Comparison of ENCODE assay signal across 12 cellular contexts in the genomic region with DNA sequence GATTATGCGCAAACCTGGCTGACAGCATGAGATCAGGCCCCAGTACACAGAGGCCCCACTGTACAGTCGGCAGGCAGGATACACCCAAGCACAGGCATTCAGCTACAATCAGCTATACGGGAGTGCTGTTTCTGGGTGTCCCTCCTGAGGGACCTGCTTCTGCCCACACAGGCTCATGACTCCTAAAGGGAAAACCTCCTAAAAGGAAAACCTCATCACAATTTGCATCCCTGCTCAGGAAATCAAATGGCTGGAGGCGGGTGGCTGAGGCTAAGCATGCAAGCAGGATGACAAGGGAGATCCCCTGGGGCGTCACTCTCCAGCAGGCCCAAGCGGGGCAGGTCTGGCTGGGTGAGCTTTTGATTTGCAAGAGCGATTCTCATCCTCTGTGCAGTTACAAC.
DNase-seq lines count a peak whose midpoint lies in the region; ATAC-seq and TF ChIP-seq lines count a peak whose summit lies in the region.
"Had no signal": no experiment of that assay in that cellular context is flagged by ENCODE, and none has a peak within 500 bp of the region (broad histone marks: within the 10 kb centered on the region; RNA-seq: fewer than 3 reads in every experiment).

No MANE protein-coding gene starts in this region.

- ATAC-seq in GM18858 (IDR thresholded peaks at IDR 0.05; ENCODE audit: unreplicated experiment) (peak; percentile 66), GM21619 (IDR thresholded peaks at IDR 0.05; ENCODE audit: unreplicated experiment) (peak; percentile 74), HG03565 (IDR thresholded peaks at IDR 0.05; ENCODE audit: unreplicated experiment) (peak; percentile 71), memory B cell (ENCODE audit: low read depth) (peak; percentile 53)
- ATAC-seq: left ventricle myocardium superior had no signal

- H3K4me1 ChIP-seq in spleen = peaks cover 0 to 18% (median 0%) of the 10 kb centered on the region in 6 donors
- H3K4me1 ChIP-seq: SJCRH30 had no signal

- no peaks in the 10 kb centered on the region for H3K27me3 ChIP-seq in spleen (replicated peaks in 1 of 7)
- H3K27me3 ChIP-seq: testis had no signal

- DNase-seq in memory B cell (ENCODE audit: low spot score in 2 of 2) = no peak
- DNase-seq in NCI-H2029 treated with DMSO at 0.1 percent for 48 hours (lab: John Stamatoyannopoulos, UW) = no peak
- no peak for DNase-seq in spleen
- no peak for DNase-seq in NCI-H774 (lab: John Stamatoyannopoulos, UW)
- DNase-seq in HCEC 1CT = no peak
- DNase-seq: left ventricle myocardium superior, NCI-H1417, SJCRH30, testis had no signal

- peaks cover 11% of the 10 kb centered on the region for H3K4me1 Mint-ChIP-seq in memory B cell

- no peak overlapping the region for H3K4me3 Mint-ChIP-seq in memory B cell

- TF ChIP-seq CTCF in spleen (IDR thresholded peaks at IDR 0.05 in 8 of 11, conservative IDR thresholded peaks at IDR 0.05 in 3 of 11) = no peak

- no peaks in the 10 kb centered on the region for H3K27me3 Mint-ChIP-seq in memory B cell

- peaks cover 0 to 53% (median 0%) of the 10 kb centered on the region in 6 donors for H3K36me3 ChIP-seq in spleen
- H3K36me3 ChIP-seq: SJCRH30 had no signal

- no peak overlapping the region for H3K27ac ChIP-seq in spleen
- H3K27ac ChIP-seq: SJCRH30 had no signal

- H3K9me3 Mint-ChIP-seq in memory B cell = no peaks in the 10 kb centered on the region

- intact Hi-C loops in spleen (cut with DNase I; ENCODE audit: low total_unique reads) = no loop called here

- H3K4me3 ChIP-seq in spleen = no peak overlapping the region
- H3K4me3 ChIP-seq: SJCRH30, testis had no signal

- 68 to 84% (median 77%) methylated on average over 7 of the region's 7 CpGs for WGBS in spleen, 5 donors

- no peak for TF ChIP-seq POLR2A in spleen (IDR thresholded peaks at IDR 0.05)

- H3K36me3 Mint-ChIP-seq in memory B cell = peaks cover 37% of the 10 kb centered on the region

- no peaks in the 10 kb centered on the region for H3K9me3 ChIP-seq in spleen
- H3K9me3 ChIP-seq: SJCRH30, testis had no signal

- no peak overlapping the region for H3K27ac Mint-ChIP-seq in memory B cell
